ENCODE assay signal across 1 cellular context in the genomic region with DNA sequence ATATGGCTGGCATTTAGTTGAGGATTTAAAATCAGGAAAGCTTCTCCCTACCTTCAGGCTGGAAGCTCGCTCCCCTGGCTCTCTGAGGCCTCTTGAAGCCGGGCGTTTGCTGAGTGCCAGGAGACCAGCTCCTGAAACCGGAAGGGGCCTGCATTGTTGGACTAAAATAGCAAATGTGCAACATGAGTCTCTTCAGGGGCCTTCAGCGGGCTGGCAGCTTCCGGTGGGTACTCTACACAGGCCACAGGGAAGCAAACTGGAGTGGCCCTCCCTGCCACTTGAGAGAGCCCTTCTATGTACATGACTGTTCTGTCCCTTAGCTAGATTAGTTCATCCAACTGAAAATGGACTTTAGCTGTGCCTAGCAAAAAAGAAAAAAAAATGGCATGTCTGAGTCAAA.
TF ChIP-seq lines count a peak whose summit lies in the region.

No MANE protein-coding gene starts in this region.

TF ChIP-seq in GM12878, 131 proteins besides CTCF, POLR2A, EP300 and RAD21 (continued from another document):
- 0 out of 2 replicates have a peak, but pooled peaks have one; percentile 44 for TF ChIP-seq GABPA (IDR thresholded peaks at IDR 0.05; ENCODE audit: low read depth)
- 0 out of 2 replicates have a peak, but pooled peaks have one; percentile 33 for TF ChIP-seq MEF2A (IDR thresholded peaks at IDR 0.05; ENCODE audit: insufficient read depth, low read depth, low read length)
- TF ChIP-seq ZZZ3 (IDR thresholded peaks at IDR 0.05; ENCODE audit: control insufficient read depth, insufficient read length, low read depth), result no peak
